9 cellular contexts compared by ENCODE assay signal in genomic region chr12:118053071-118053985, GRCh38. TPM values are rescaled to one million over a fixed set of nuclear protein-coding genes. Genes with fewer than 3 reads are reported as not detected.
DNase-seq lines count a peak whose midpoint lies in the region; TF ChIP-seq lines count a peak whose summit lies in the region.
"Had no signal": no experiment of that assay in that cellular context is flagged by ENCODE, and none has a peak within 500 bp of the region (broad histone marks: within the 10 kb centered on the region; RNA-seq: fewer than 3 reads in every experiment).

No MANE protein-coding gene starts in this region.

- no peak overlapping the region for H3K4me3 ChIP-seq in fibroblast of lung (replicated peaks in 1 of 4; ENCODE audit: control extremely low read depth in 1 of 4, insufficient read depth in 1 of 4, low read depth in 3 of 4, low read length in 4 of 4)
- H3K4me3 ChIP-seq in sigmoid colon, result no peak overlapping the region

- H3K9ac ChIP-seq in fibroblast of lung (ENCODE audit: insufficient read depth, low read length), result peak overlapping the region; percentile 4

- peaks cover 27% of the 10 kb centered on the region for H3K4me1 Mint-ChIP-seq in T-helper 2 cell treated with Interferon-gamma antibody and Interleukin-4, amounts not matched to agents 5 μg/mL and 100 μg/mL, for 36 hours (ENCODE audit: low read depth)

- no peaks in the 10 kb centered on the region for H3K9me3 Mint-ChIP-seq in T-helper 2 cell treated with Interferon-gamma antibody and Interleukin-4, amounts not matched to agents 5 μg/mL and 100 μg/mL, for 36 hours
- H3K9me3 Mint-ChIP-seq: dendritic cell treated with granulocyte-macrophage colony-stimulating factor and Interleukin-4, amounts not matched to agents 40 ng/mL and 50 ng/mL, for 4 days had no signal

- H3K79me2 ChIP-seq in fibroblast of lung (ENCODE audit: control insufficient read depth, insufficient read depth, low read length), result peaks cover 55% of the 10 kb centered on the region

- H3K27me3 ChIP-seq in fibroblast of lung (ENCODE audit: control insufficient read depth, insufficient read depth, low read length) (no peaks in the 10 kb centered on the region), sigmoid colon (no peaks in the 10 kb centered on the region)

- DNase-seq in EH (ENCODE audit: low read depth) (peak; percentile 69), fibroblast of lung (ENCODE audit: low read depth in 2 of 2) (no peak), sigmoid colon (no peak), midbrain (lab: John Stamatoyannopoulos, UW) (no peak), NCI-H526 treated with DMSO at 0.1 percent for 48 hours (lab: John Stamatoyannopoulos, UW) (no peak), GM19238 (ENCODE audit: insufficient read length, low spot score) (no peak), SHP77 treated with DMSO at 0.1 percent for 48 hours (lab: John Stamatoyannopoulos, UW) (no peak)
- DNase-seq in T-helper 2 cell treated with Interferon-gamma antibody and Interleukin-4, amounts not matched to agents 5 μg/mL and 100 μg/mL, for 36 hours (ENCODE audit: low spot score), result no peak

- TF ChIP-seq CTCF in fibroblast of lung (conservative IDR thresholded peaks at IDR 0.05 in 1 of 2, IDR thresholded peaks at IDR 0.05 in 1 of 2; ENCODE audit: low read depth in 1 of 2, low read length in 2 of 2) (no peak), sigmoid colon (IDR thresholded peaks at IDR 0.05) (no peak)

- no peaks in the 10 kb centered on the region for H3K27me3 Mint-ChIP-seq in T-helper 2 cell treated with Interferon-gamma antibody and Interleukin-4, amounts not matched to agents 5 μg/mL and 100 μg/mL, for 36 hours (ENCODE audit: low read depth)
- H3K27me3 Mint-ChIP-seq: dendritic cell treated with granulocyte-macrophage colony-stimulating factor and Interleukin-4, amounts not matched to agents 40 ng/mL and 50 ng/mL, for 4 days had no signal

- H4K20me1 ChIP-seq in fibroblast of lung (ENCODE audit: control insufficient read depth, extremely low read depth, insufficient read depth, low read length), result no peaks in the 10 kb centered on the region

- H3K27ac ChIP-seq in fibroblast of lung (ENCODE audit: insufficient read depth, low read length), result peak overlapping the region; percentile 88
- H3K27ac ChIP-seq in sigmoid colon, result peak overlapping the region; percentile 65 to 75 (median 73)

- no peak overlapping the region for H3K4me3 Mint-ChIP-seq in T-helper 2 cell treated with Interferon-gamma antibody and Interleukin-4, amounts not matched to agents 5 μg/mL and 100 μg/mL, for 36 hours
- H3K4me3 Mint-ChIP-seq: dendritic cell treated with granulocyte-macrophage colony-stimulating factor and Interleukin-4, amounts not matched to agents 40 ng/mL and 50 ng/mL, for 4 days had no signal

- H3K4me2 ChIP-seq in fibroblast of lung (ENCODE audit: extremely low read depth, insufficient read depth, low read length), result peak overlapping the region; percentile 73

- H3K9me3 ChIP-seq in fibroblast of lung (ENCODE audit: control insufficient read depth, insufficient read depth, low read depth, low read length) (no peaks in the 10 kb centered on the region), sigmoid colon (no peaks in the 10 kb centered on the region)

- H3K4me1 ChIP-seq in fibroblast of lung (ENCODE audit: control insufficient read depth, extremely low read depth, insufficient read depth, low read length) (peaks cover 18% of the 10 kb centered on the region), sigmoid colon (peaks cover 0 to 34% (median 30%) of the 10 kb centered on the region in 4 donors)

- H3K36me3 Mint-ChIP-seq in T-helper 2 cell treated with Interferon-gamma antibody and Interleukin-4, amounts not matched to agents 5 μg/mL and 100 μg/mL, for 36 hours (ENCODE audit: low read depth), result peaks cover 33% of the 10 kb centered on the region

- 73 to 88% methylated on average over 10 of the region's 10 CpGs for WGBS in sigmoid colon, 2 donors

- H2AFZ ChIP-seq in fibroblast of lung (ENCODE audit: low read length), result no peak overlapping the region

- no peak for TF ChIP-seq POLR2A in sigmoid colon (IDR thresholded peaks at IDR 0.05)

- no peak for TF ChIP-seq EP300 in sigmoid colon (IDR thresholded peaks at IDR 0.05)

- intact Hi-C loops in sigmoid colon (cut with DNase I), result no loop called here

- peak overlapping the region; percentile 55 for H3K27ac Mint-ChIP-seq in T-helper 2 cell treated with Interferon-gamma antibody and Interleukin-4, amounts not matched to agents 5 μg/mL and 100 μg/mL, for 36 hours
- H3K27ac Mint-ChIP-seq: dendritic cell treated with granulocyte-macrophage colony-stimulating factor and Interleukin-4, amounts not matched to agents 40 ng/mL and 50 ng/mL, for 4 days had no signal

- no peaks in the 10 kb centered on the region for H3K36me3 ChIP-seq in fibroblast of lung (ENCODE audit: control insufficient read depth, insufficient read depth, low read length)
- peaks cover 0 to 40% (median 4%) of the 10 kb centered on the region in 4 donors for H3K36me3 ChIP-seq in sigmoid colon

RNA-seq across cellular contexts. Expression of gene WSB2, which starts 7.7 kb away (rescaled TPM):
- 77.3 and 122 TPM in 2 replicates for total RNA-seq in fibroblast of lung
- polyA plus RNA-seq in fibroblast of lung, result 118 and 162 TPM in 2 replicates
- polyA plus RNA-seq in fibroblast of lung (2012), result 75.3 and 104 TPM in 2 replicates
- polyA minus RNA-seq in fibroblast of lung (ENCODE audit: low replicate concordance), result 313 and 497 TPM in 2 replicates
- 10 to 100 TPM; 50.2 to 64.0 (median 55.6) TPM for total RNA-seq in sigmoid colon
- polyA plus RNA-seq in sigmoid colon, result 100 to 1,000 TPM in 2 of 3 donors, 10 to 100 TPM in 1; 58.9 to 160 (median 105) TPM

RNA-seq across cellular contexts. Expression of gene RFC5, which starts 36.8 kb away (rescaled TPM):
- 9.9 and 10.5 TPM in 2 replicates for total RNA-seq in fibroblast of lung
- polyA plus RNA-seq in fibroblast of lung, result 9.8 and 19.3 TPM in 2 replicates
- polyA plus RNA-seq in fibroblast of lung (2012), result 7.4 and 15.9 TPM in 2 replicates
- polyA minus RNA-seq in fibroblast of lung (ENCODE audit: low replicate concordance), result 3.5 and 6.5 TPM in 2 replicates
- 10 to 100 TPM in 2 of 4 donors, 1 to 10 TPM in 2; 6.9 to 12.7 (median 9.7) TPM for total RNA-seq in sigmoid colon
- 10 to 100 TPM in 2 of 3 donors, 1 to 10 TPM in 1; 9.5 to 15.1 (median 12.0) TPM for polyA plus RNA-seq in sigmoid colon

RNA-seq across cellular contexts. Expression of gene VSIG10, which starts 50.5 kb away (rescaled TPM):
- total RNA-seq in fibroblast of lung, result 26.5 and 31.7 TPM in 2 replicates
- polyA plus RNA-seq in fibroblast of lung, result 9.1 and 12.8 TPM in 2 replicates
- 8.9 and 14.3 TPM in 2 replicates for polyA plus RNA-seq in fibroblast of lung (2012)
- polyA minus RNA-seq in fibroblast of lung (ENCODE audit: low replicate concordance), result 42.9 and 47.3 TPM in 2 replicates
- total RNA-seq in sigmoid colon, result 10 to 100 TPM; 22.2 to 31.1 (median 23.5) TPM
- 10 to 100 TPM; 28.5 to 59.9 (median 34.2) TPM for polyA plus RNA-seq in sigmoid colon
